Comparison of ENCODE assay signal across 1 cellular context in the genomic region with DNA sequence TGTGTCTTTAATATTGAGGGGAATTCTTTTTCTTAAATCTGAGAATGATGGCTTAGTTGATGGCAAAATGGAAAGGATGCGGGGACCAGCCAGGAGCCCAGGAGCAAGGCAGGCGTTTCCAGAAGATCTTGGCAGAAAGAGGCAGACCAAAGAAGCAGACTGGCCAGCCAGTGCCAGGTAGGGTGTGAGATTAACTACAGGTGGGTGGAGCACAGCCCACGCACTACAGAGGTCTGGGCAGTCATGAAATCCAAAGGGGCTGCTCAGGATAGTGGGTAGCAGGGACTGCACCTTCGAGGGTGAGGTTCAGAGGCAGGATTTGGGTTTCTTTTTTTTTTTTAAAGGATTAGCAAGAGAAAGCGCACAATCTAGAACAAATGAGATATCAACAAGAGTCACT.
TF ChIP-seq lines count a peak whose summit lies in the region.

No MANE protein-coding gene starts in this region.

TF ChIP-seq in IMR-90, 13 proteins besides CTCF, POLR2A, EP300 and RAD21:
- no peak for TF ChIP-seq MAFK (IDR thresholded peaks at IDR 0.05; ENCODE audit: low read depth, low read length)
